Comparison of ENCODE assay signal across 21 cellular contexts in the genomic region with DNA sequence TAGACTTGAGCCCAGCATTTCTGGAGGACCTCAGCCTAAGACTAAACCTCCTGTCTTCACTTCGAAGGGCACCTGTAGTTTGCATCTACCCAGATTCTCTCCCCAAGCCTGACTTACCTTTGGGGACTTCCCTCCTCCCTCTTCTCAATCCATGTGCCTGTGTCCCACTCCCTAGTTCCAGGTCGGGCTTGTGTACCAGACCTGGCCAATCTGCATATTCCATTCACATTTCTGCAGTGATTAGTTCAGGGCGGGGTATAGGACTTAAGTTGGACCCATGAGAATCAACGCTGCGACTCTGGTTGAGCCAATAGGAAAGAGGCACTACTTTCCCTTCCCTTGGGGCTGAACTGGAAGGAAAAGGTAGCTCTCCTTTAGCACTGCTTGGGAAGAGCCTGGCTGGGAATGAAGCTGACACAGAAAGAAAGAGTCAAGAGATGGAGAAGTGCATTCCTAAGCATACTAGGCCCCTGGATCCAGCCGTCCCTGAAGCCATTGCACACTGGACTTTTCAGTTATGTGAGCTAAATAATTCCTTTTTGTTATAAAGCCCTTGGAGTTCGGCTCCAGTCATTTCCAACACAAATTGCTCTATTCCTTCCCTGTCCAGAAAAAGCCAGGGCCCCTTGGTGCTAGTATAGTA. TPM values are rescaled to one million over a fixed set of nuclear protein-coding genes. Genes with fewer than 3 reads are reported as not detected.
DNase-seq lines count a peak whose midpoint lies in the region; ATAC-seq and TF ChIP-seq lines count a peak whose summit lies in the region.
"Had no signal": no experiment of that assay in that cellular context is flagged by ENCODE, and none has a peak within 500 bp of the region (broad histone marks: within the 10 kb centered on the region; RNA-seq: fewer than 3 reads in every experiment).

No MANE protein-coding gene starts in this region.

- peaks cover 52% of the 10 kb centered on the region for H3K4me1 ChIP-seq in CD8-positive, alpha-beta memory T cell (ENCODE audit: insufficient read depth, low read length)

- H3K27me3 ChIP-seq in CD8-positive, alpha-beta memory T cell (ENCODE audit: insufficient read depth, low read length, poor library complexity, severe bottlenecking), result peaks cover 5% of the 10 kb centered on the region
- H3K27me3 ChIP-seq: breast epithelium, gastrocnemius medialis, uterus had no signal

- no peaks in the 10 kb centered on the region for H3K36me3 ChIP-seq in CD8-positive, alpha-beta memory T cell (ENCODE audit: insufficient read depth, low read length)
- H3K36me3 ChIP-seq: breast epithelium, gastrocnemius medialis, uterus had no signal

- H3K4me3 Mint-ChIP-seq in activated CD4-positive, alpha-beta T cell treated with anti-CD3 and anti-CD28 coated beads, Interleukin-2, amount 10 ng/mL, durations not matched to agents 24 days and 14 days, result peak overlapping the region; percentile 92
- H3K4me3 Mint-ChIP-seq in CD8-positive, alpha-beta memory T cell, result peak overlapping the region; percentile 54 to 96 (median 92)
- no peak overlapping the region for H3K4me3 Mint-ChIP-seq in activated naive CD8-positive, alpha-beta T cell treated with anti-CD3 and anti-CD28 coated beads, Interleukin-2, amount 50 U/mL, for 24 hours
- H3K4me3 Mint-ChIP-seq in nephron, result peak overlapping the region; percentile 46 to 85 (median 57)

- H3K9me3 ChIP-seq in CD8-positive, alpha-beta memory T cell (ENCODE audit: low read length), result no peaks in the 10 kb centered on the region
- H3K9me3 ChIP-seq: A549, BLaER1, breast epithelium, gastrocnemius medialis, uterus had no signal

- intact Hi-C loops in activated CD4-positive, alpha-beta T cell treated with anti-CD3 and anti-CD28 coated beads, Interleukin-2, amount 10 ng/mL, durations not matched to agents 24 days and 14 days (cut with micrococcal nuclease), result loop anchor here (5.0 kb wide), 2 partner anchors 50 to 210 kb away; a partner anchor contains a TSS

- peak overlapping the region; percentile 97 for H3K27ac Mint-ChIP-seq in activated CD4-positive, alpha-beta T cell treated with anti-CD3 and anti-CD28 coated beads, Interleukin-2, amount 10 ng/mL, durations not matched to agents 24 days and 14 days
- peak overlapping the region; percentile 94 to 99 (median 98) for H3K27ac Mint-ChIP-seq in CD8-positive, alpha-beta memory T cell
- peak overlapping the region; percentile 36 for H3K27ac Mint-ChIP-seq in activated naive CD8-positive, alpha-beta T cell treated with anti-CD3 and anti-CD28 coated beads, Interleukin-2, amount 50 U/mL, for 24 hours
- no peak overlapping the region for H3K27ac Mint-ChIP-seq in nephron
- H3K27ac Mint-ChIP-seq: progenitor cell of endocrine pancreas had no signal

- no peaks in the 10 kb centered on the region for H3K9me3 Mint-ChIP-seq in activated CD4-positive, alpha-beta T cell treated with anti-CD3 and anti-CD28 coated beads, Interleukin-2, amount 10 ng/mL, durations not matched to agents 24 days and 14 days
- no peaks in the 10 kb centered on the region for H3K9me3 Mint-ChIP-seq in CD8-positive, alpha-beta memory T cell
- H3K9me3 Mint-ChIP-seq in activated naive CD8-positive, alpha-beta T cell treated with anti-CD3 and anti-CD28 coated beads, Interleukin-2, amount 50 U/mL, for 24 hours, result no peaks in the 10 kb centered on the region
- H3K9me3 Mint-ChIP-seq in nephron, result no peaks in the 10 kb centered on the region

- no peak for TF ChIP-seq CTCF in nephron (IDR thresholded peaks at IDR 0.05; ENCODE audit: unreplicated experiment in 3 of 3)

- POLR2A ChIA-PET in CD8-positive, alpha-beta memory T cell (lab: Charles Lee), result interaction anchor here (0.5 to 1.1 kb wide), 2 partner anchors 28 to 104 kb away, joined by 3 to 5 read pairs; no protein-coding TSS in a partner anchor

- H3K4me3 ChIP-seq in CD8-positive, alpha-beta memory T cell (ENCODE audit: low read length), result no peak overlapping the region
- H3K4me3 ChIP-seq: A549, BLaER1, breast epithelium, dorsolateral prefrontal cortex, gastrocnemius medialis, smooth muscle cell, uterus had no signal

- peaks cover 59% of the 10 kb centered on the region for H3K4me1 Mint-ChIP-seq in activated CD4-positive, alpha-beta T cell treated with anti-CD3 and anti-CD28 coated beads, Interleukin-2, amount 10 ng/mL, durations not matched to agents 24 days and 14 days
- H3K4me1 Mint-ChIP-seq in CD8-positive, alpha-beta memory T cell, result peaks cover 54 to 78% (median 60%) of the 10 kb centered on the region in 3 donors
- peaks cover 47% of the 10 kb centered on the region for H3K4me1 Mint-ChIP-seq in activated naive CD8-positive, alpha-beta T cell treated with anti-CD3 and anti-CD28 coated beads, Interleukin-2, amount 50 U/mL, for 24 hours
- peaks cover 14% of the 10 kb centered on the region for H3K4me1 Mint-ChIP-seq in nephron

- CTCF ChIA-PET in CD8-positive, alpha-beta memory T cell (lab: Charles Lee), result interaction anchor here (0.8 to 17.6 kb wide), 12 partner anchors 12 to 205 kb away, joined by 3 to 205 read pairs (median 6); a partner anchor contains a TSS

- peak overlapping the region; percentile 55 for H3K27ac ChIP-seq in CD8-positive, alpha-beta memory T cell (ENCODE audit: low read depth, low read length)
- H3K27ac ChIP-seq: A549, BLaER1, dorsolateral prefrontal cortex, gastrocnemius medialis, uterus had no signal

- peaks cover 42% of the 10 kb centered on the region for H3K36me3 Mint-ChIP-seq in activated CD4-positive, alpha-beta T cell treated with anti-CD3 and anti-CD28 coated beads, Interleukin-2, amount 10 ng/mL, durations not matched to agents 24 days and 14 days (ENCODE audit: low read depth)
- peaks cover 0 to 13% (median 0%) of the 10 kb centered on the region in 3 donors for H3K36me3 Mint-ChIP-seq in CD8-positive, alpha-beta memory T cell
- H3K36me3 Mint-ChIP-seq in activated naive CD8-positive, alpha-beta T cell treated with anti-CD3 and anti-CD28 coated beads, Interleukin-2, amount 50 U/mL, for 24 hours (ENCODE audit: low read depth), result peaks cover under 1% of the 10 kb centered on the region
- no peaks in the 10 kb centered on the region for H3K36me3 Mint-ChIP-seq in nephron (ENCODE audit: low read depth)

- DNase-seq in activated CD4-positive, alpha-beta T cell treated with anti-CD3 and anti-CD28 coated beads, Interleukin-2, amount 10 ng/mL, durations not matched to agents 24 days and 14 days, result peak; percentile 64
- DNase-seq in activated CD4-positive, alpha-beta T cell treated with anti-CD3 and anti-CD28 coated beads for 48 hours, result no peak
- no peak for DNase-seq in CD8-positive, alpha-beta memory T cell
- DNase-seq in activated naive CD8-positive, alpha-beta T cell treated with anti-CD3 and anti-CD28 coated beads, Interleukin-2, amount 50 U/mL, for 24 hours, result no peak
- no peak for DNase-seq in DMS79 (lab: John Stamatoyannopoulos, UW)
- DNase-seq: dorsolateral prefrontal cortex; gastrocnemius medialis; HCEC 1CT; NCI-H1417 treated with DMSO at 0.1 percent for 48 hours; stimulated activated CD4-positive, alpha-beta T cell treated with anti-CD3 and anti-CD28 coated beads, Interleukin-4, amount 100 ng/mL, for 4 hours; substantia nigra; uterus had no signal

- H3K27me3 Mint-ChIP-seq in activated CD4-positive, alpha-beta T cell treated with anti-CD3 and anti-CD28 coated beads, Interleukin-2, amount 10 ng/mL, durations not matched to agents 24 days and 14 days, result no peaks in the 10 kb centered on the region
- H3K27me3 Mint-ChIP-seq in CD8-positive, alpha-beta memory T cell, result peaks cover 12 to 16% of the 10 kb centered on the region in 2 donors
- H3K27me3 Mint-ChIP-seq in activated naive CD8-positive, alpha-beta T cell treated with anti-CD3 and anti-CD28 coated beads, Interleukin-2, amount 50 U/mL, for 24 hours, result peaks cover 18% of the 10 kb centered on the region
- peaks cover 92% of the 10 kb centered on the region for H3K27me3 Mint-ChIP-seq in nephron (ENCODE audit: low read depth)

- no peak for ATAC-seq in activated naive CD8-positive, alpha-beta T cell treated with anti-CD3 and anti-CD28 coated beads, Interleukin-2, amount 50 U/mL, for 24 hours
- ATAC-seq in GM21390 (IDR thresholded peaks at IDR 0.05; ENCODE audit: unreplicated experiment) (no peak), GM19324 (IDR thresholded peaks at IDR 0.05; ENCODE audit: low FRiP score, unreplicated experiment) (no peak)
- ATAC-seq: A549, gastrocnemius medialis, GM12878 had no signal

RNA-seq across cellular contexts. Expression of a gene that starts 2.5 kb away (rescaled TPM):
- total RNA-seq in activated CD4-positive, alpha-beta T cell treated with anti-CD3 and anti-CD28 coated beads, Interleukin-2, amount 10 ng/mL, durations not matched to agents 24 days and 14 days, result 28.9 and 30.1 TPM in 2 replicates
- 10 to 100 TPM; 23.8 to 28.7 TPM for total RNA-seq in CD8-positive, alpha-beta memory T cell
- 141 TPM for polyA plus RNA-seq in CD8-positive, alpha-beta memory T cell

RNA-seq across cellular contexts. Expression of a gene that starts 2.5 kb away (rescaled TPM):
- 25.1 and 30.0 TPM in 2 replicates for total RNA-seq in activated CD4-positive, alpha-beta T cell treated with anti-CD3 and anti-CD28 coated beads, Interleukin-2, amount 10 ng/mL, durations not matched to agents 24 days and 14 days
- total RNA-seq in CD8-positive, alpha-beta memory T cell, result 10 to 100 TPM; 10.5 to 14.3 TPM
- polyA plus RNA-seq in CD8-positive, alpha-beta memory T cell, result 11.6 TPM

RNA-seq across cellular contexts. Expression of a gene that starts 6.4 kb away (rescaled TPM):
- 5.5 and 5.6 TPM in 2 replicates for total RNA-seq in activated CD4-positive, alpha-beta T cell treated with anti-CD3 and anti-CD28 coated beads, Interleukin-2, amount 10 ng/mL, durations not matched to agents 24 days and 14 days
- total RNA-seq in CD8-positive, alpha-beta memory T cell, result 1 to 10 TPM; 2.4 to 2.7 TPM
- 5.0 TPM for polyA plus RNA-seq in CD8-positive, alpha-beta memory T cell

RNA-seq across cellular contexts. Expression of a gene that starts 7.3 kb away (rescaled TPM):
- total RNA-seq in activated CD4-positive, alpha-beta T cell treated with anti-CD3 and anti-CD28 coated beads, Interleukin-2, amount 10 ng/mL, durations not matched to agents 24 days and 14 days, result 48.5 and 54.0 TPM in 2 replicates
- 10 to 100 TPM; 11.6 to 13.3 TPM for total RNA-seq in CD8-positive, alpha-beta memory T cell
- not detected for polyA plus RNA-seq in CD8-positive, alpha-beta memory T cell

RNA-seq across cellular contexts. Expression of a gene that starts 13.1 kb away (rescaled TPM):
- total RNA-seq in activated CD4-positive, alpha-beta T cell treated with anti-CD3 and anti-CD28 coated beads, Interleukin-2, amount 10 ng/mL, durations not matched to agents 24 days and 14 days, result 31.0 and 36.7 TPM in 2 replicates
- 1 to 10 TPM; 2.1 to 2.3 TPM for total RNA-seq in CD8-positive, alpha-beta memory T cell
- 0.91 TPM for polyA plus RNA-seq in CD8-positive, alpha-beta memory T cell

Comparison
In these comparisons a context has a peak if more than half of its experiments do, and no peak if none do; other contexts are left out.
1. H3K27ac Mint-ChIP-seq: peak in activated CD4-positive, alpha-beta T cell treated with anti-CD3 and anti-CD28 coated beads, Interleukin-2, amount 10 ng/mL, durations not matched to agents 24 days and 14 days (single experiment), CD8-positive, alpha-beta memory T cell (8 of 8) and activated naive CD8-positive, alpha-beta T cell treated with anti-CD3 and anti-CD28 coated beads, Interleukin-2, amount 50 U/mL, for 24 hours (single experiment); none in nephron (0 of 3).